13 cellular contexts compared by ENCODE assay signal in genomic region chr7:99623091-99623693, GRCh38. TPM values are rescaled to one million over a fixed set of nuclear protein-coding genes. Genes with fewer than 3 reads are reported as not detected.
DNase-seq lines count a peak whose midpoint lies in the region; ATAC-seq, FAIRE-seq and TF ChIP-seq lines count a peak whose summit lies in the region.
"Had no signal": no experiment of that assay in that cellular context is flagged by ENCODE, and none has a peak within 500 bp of the region (broad histone marks: within the 10 kb centered on the region; RNA-seq: fewer than 3 reads in every experiment).

No MANE protein-coding gene starts in this region.

- H3K36me3 Mint-ChIP-seq in CD8-positive, alpha-beta memory T cell: peaks cover 0 to 91% (median 21%) of the 10 kb centered on the region in 3 donors
- H3K36me3 Mint-ChIP-seq in activated naive CD8-positive, alpha-beta T cell: peaks cover 45% of the 10 kb centered on the region
- H3K36me3 Mint-ChIP-seq in stimulated activated memory B cell treated with anti-CD40 and anti-IgM and Interleukin-4, amounts not matched to agents 10 μg/mL and 1 μg/mL and 100 μg/mL, for 72 hours: peaks cover 81% of the 10 kb centered on the region

- peaks cover 48 to 68% (median 56%) of the 10 kb centered on the region in 3 donors for H3K4me1 Mint-ChIP-seq in CD8-positive, alpha-beta memory T cell
- peaks cover 81% of the 10 kb centered on the region for H3K4me1 Mint-ChIP-seq in activated naive CD8-positive, alpha-beta T cell (ENCODE audit: low read depth)
- peaks cover 37% of the 10 kb centered on the region for H3K4me1 Mint-ChIP-seq in stimulated activated memory B cell treated with anti-CD40 and anti-IgM and Interleukin-4, amounts not matched to agents 10 μg/mL and 1 μg/mL and 100 μg/mL, for 72 hours

- ATAC-seq in stimulated activated memory B cell treated with anti-CD40 and anti-IgM and Interleukin-4, amounts not matched to agents 10 μg/mL and 1 μg/mL and 100 μg/mL, for 72 hours: no peak
- ATAC-seq: heart right ventricle had no signal

- no peak overlapping the region for H3K27ac ChIP-seq in CD8-positive, alpha-beta memory T cell (ENCODE audit: low read depth, low read length)
- peak overlapping the region; percentile 65 for H3K27ac ChIP-seq in keratinocyte (ENCODE audit: control insufficient read depth, insufficient read depth, low read length)

- H2AFZ ChIP-seq in Loucy (ENCODE audit: low read length): no peak overlapping the region
- no peak overlapping the region for H2AFZ ChIP-seq in keratinocyte (ENCODE audit: control insufficient read depth, low read length)

- POLR2A ChIA-PET in CD8-positive, alpha-beta memory T cell (lab: Charles Lee): interaction anchor here (0.7 to 1.2 kb wide), 2 partner anchors 93 to 214 kb away, joined by 3 read pairs; partner anchors contain the start of genes BUD31 and PDAP1

- CTCF ChIA-PET in CD8-positive, alpha-beta memory T cell (lab: Charles Lee): interaction anchor here (1.4 kb wide), 1 partner anchor 43 kb away, joined by 3 read pairs; no protein-coding TSS in a partner anchor

- dilution Hi-C loops in keratinocyte (cut with MboI; ENCODE audit: extremely low pct_ligation_motif_present, low sequenced_read_pairs): no loop called here

- H4K20me1 ChIP-seq in Loucy (ENCODE audit: insufficient read depth, low read length, poor library complexity, severe bottlenecking): no peaks in the 10 kb centered on the region
- H4K20me1 ChIP-seq in keratinocyte (ENCODE audit: control insufficient read depth, extremely low read depth, insufficient read depth, low read length): no peaks in the 10 kb centered on the region

- H3K9me2 ChIP-seq in Loucy (replicated peaks; ENCODE audit: low read depth, low read length): no peaks in the 10 kb centered on the region

- peak overlapping the region; percentile 46 for H3K4me3 ChIP-seq in CD8-positive, alpha-beta memory T cell (ENCODE audit: low read length)
- H3K4me3 ChIP-seq in Loucy (ENCODE audit: low read length, poor library complexity, severe bottlenecking) (peak overlapping the region; percentile 76), keratinocyte (ENCODE audit: control insufficient read depth in 2 of 3, extremely low read depth in 1 of 3, insufficient read depth in 2 of 3, low read depth in 1 of 3, low read length in 3 of 3) (peak overlapping the region in 1 of 3 experiments; percentile 50)
- H3K4me3 ChIP-seq: heart right ventricle had no signal

- H3K27me3 ChIP-seq in CD8-positive, alpha-beta memory T cell (ENCODE audit: insufficient read depth, low read length, poor library complexity, severe bottlenecking): no peaks in the 10 kb centered on the region
- H3K27me3 ChIP-seq in Loucy (ENCODE audit: insufficient read depth, low read length, poor library complexity, severe bottlenecking): no peaks in the 10 kb centered on the region
- H3K27me3 ChIP-seq in keratinocyte (ENCODE audit: control insufficient read depth, extremely low read depth, insufficient read depth, low read length): no peaks in the 10 kb centered on the region
- H3K27me3 ChIP-seq: heart right ventricle had no signal

- peaks cover 44% of the 10 kb centered on the region for H3K4me1 ChIP-seq in CD8-positive, alpha-beta memory T cell (ENCODE audit: insufficient read depth, low read length)
- H3K4me1 ChIP-seq in Loucy (ENCODE audit: insufficient read depth, low read length, poor library complexity, severe bottlenecking) (peaks cover 79% of the 10 kb centered on the region), keratinocyte (ENCODE audit: control insufficient read depth, extremely low read depth, insufficient read depth, low read length) (peaks cover 40% of the 10 kb centered on the region)

- H3K9me1 ChIP-seq in keratinocyte (ENCODE audit: control insufficient read depth, extremely low read depth, insufficient read depth, low read length): peaks cover 2% of the 10 kb centered on the region

- no peaks in the 10 kb centered on the region for H3K9me3 Mint-ChIP-seq in CD8-positive, alpha-beta memory T cell
- no peaks in the 10 kb centered on the region for H3K9me3 Mint-ChIP-seq in activated naive CD8-positive, alpha-beta T cell (ENCODE audit: low read depth)
- no peaks in the 10 kb centered on the region for H3K9me3 Mint-ChIP-seq in stimulated activated memory B cell treated with anti-CD40 and anti-IgM and Interleukin-4, amounts not matched to agents 10 μg/mL and 1 μg/mL and 100 μg/mL, for 72 hours

- peaks cover 60% of the 10 kb centered on the region for H3K36me3 ChIP-seq in CD8-positive, alpha-beta memory T cell (ENCODE audit: insufficient read depth, low read length)
- H3K36me3 ChIP-seq in Loucy (ENCODE audit: insufficient read depth, low read length): peaks cover 59% of the 10 kb centered on the region; the same call in 1 of the 2 replicates
- H3K36me3 ChIP-seq in keratinocyte (ENCODE audit: control insufficient read depth in 2 of 2, extremely low read depth in 1 of 2, insufficient read depth in 2 of 2, low read length in 2 of 2): peaks cover 55 to 70% of the 10 kb centered on the region in 2 experiments

- H3K9ac ChIP-seq in Loucy (ENCODE audit: low read depth, low read length, poor library complexity, severe bottlenecking): peak overlapping the region; percentile 90
- peak overlapping the region; percentile 1 for H3K9ac ChIP-seq in keratinocyte (ENCODE audit: control insufficient read depth, extremely low read depth, insufficient read depth, low read length)

- peaks cover 0 to 4% of the 10 kb centered on the region in 2 donors for H3K27me3 Mint-ChIP-seq in CD8-positive, alpha-beta memory T cell
- H3K27me3 Mint-ChIP-seq in activated naive CD8-positive, alpha-beta T cell: no peaks in the 10 kb centered on the region
- no peaks in the 10 kb centered on the region for H3K27me3 Mint-ChIP-seq in stimulated activated memory B cell treated with anti-CD40 and anti-IgM and Interleukin-4, amounts not matched to agents 10 μg/mL and 1 μg/mL and 100 μg/mL, for 72 hours

- H3K4me2 ChIP-seq in Loucy (ENCODE audit: low read depth, low read length, poor library complexity, severe bottlenecking) (peak overlapping the region; percentile 100), keratinocyte (ENCODE audit: control insufficient read depth, extremely low read depth, insufficient read depth, low read depth, low read length) (peak overlapping the region; percentile 77)

- peak overlapping the region; percentile 84 to 92 (median 90) for H3K4me3 Mint-ChIP-seq in CD8-positive, alpha-beta memory T cell
- H3K4me3 Mint-ChIP-seq in activated naive CD8-positive, alpha-beta T cell: peak overlapping the region; percentile 95
- H3K4me3 Mint-ChIP-seq in stimulated activated memory B cell treated with anti-CD40 and anti-IgM and Interleukin-4, amounts not matched to agents 10 μg/mL and 1 μg/mL and 100 μg/mL, for 72 hours: no peak overlapping the region

- TF ChIP-seq CTCF in Loucy (conservative IDR thresholded peaks at IDR 0.05; ENCODE audit: low read length): no peak
- no peak for TF ChIP-seq CTCF in keratinocyte (optimal IDR thresholded peaks at IDR 0.05 in 1 of 3, IDR thresholded peaks at IDR 0.05 in 1 of 3, conservative IDR thresholded peaks at IDR 0.05 in 1 of 3; ENCODE audit: extremely low read depth in 1 of 3, insufficient read depth in 2 of 3, low read length in 3 of 3)

- H3K79me2 ChIP-seq in Loucy (ENCODE audit: insufficient read depth, low read length): peaks cover 78% of the 10 kb centered on the region
- H3K79me2 ChIP-seq in keratinocyte (ENCODE audit: control insufficient read depth, insufficient read depth, low read length): peaks cover 51% of the 10 kb centered on the region

- no peaks in the 10 kb centered on the region for H3K9me3 ChIP-seq in CD8-positive, alpha-beta memory T cell (ENCODE audit: low read length)
- H3K9me3 ChIP-seq in Loucy (ENCODE audit: insufficient read depth, low read depth, low read length) (no peaks in the 10 kb centered on the region), keratinocyte (ENCODE audit: control insufficient read depth, low read depth, low read length) (no peaks in the 10 kb centered on the region)
- H3K9me3 ChIP-seq: heart right ventricle had no signal

- peaks cover 4% of the 10 kb centered on the region; the same call in 1 of the 2 replicates for H3F3A ChIP-seq in Loucy (ENCODE audit: low read depth)

- no peak for DNase-seq in CD8-positive, alpha-beta memory T cell
- DNase-seq in keratinocyte (ENCODE audit: low read depth, low spot score): peak; percentile 59
- no peak for DNase-seq in NCI-H1694 treated with DMSO at 0.1 percent for 48 hours (lab: John Stamatoyannopoulos, UW)
- no peak for DNase-seq in SW 1271 (lab: John Stamatoyannopoulos, UW)
- DNase-seq: activated CD4-positive, CD25-positive, alpha-beta regulatory T cell treated with anti-CD3 and anti-CD28 coated beads, Interleukin-2, amount 50 U/mL, for 72 hours; heart right ventricle; NCI-H1092; NCI-H524 treated with DMSO at 0.1 percent for 48 hours; nucleus accumbens; SHP77 had no signal

- peak overlapping the region; percentile 91 to 99 (median 98) for H3K27ac Mint-ChIP-seq in CD8-positive, alpha-beta memory T cell
- peak overlapping the region; percentile 99 for H3K27ac Mint-ChIP-seq in activated naive CD8-positive, alpha-beta T cell
- no peak overlapping the region for H3K27ac Mint-ChIP-seq in stimulated activated memory B cell treated with anti-CD40 and anti-IgM and Interleukin-4, amounts not matched to agents 10 μg/mL and 1 μg/mL and 100 μg/mL, for 72 hours

- FAIRE-seq in keratinocyte (lab: Jason Lieb, UNC): peak; percentile 97

RNA-seq across cellular contexts. Expression of gene ZSCAN25, which starts 6.4 kb away (rescaled TPM):
- total RNA-seq in CD8-positive, alpha-beta memory T cell: 10 to 100 TPM; 26.6 to 27.8 TPM
- polyA plus RNA-seq in CD8-positive, alpha-beta memory T cell: 13.0 TPM
- polyA plus RNA-seq in keratinocyte: 10.3 to 13.1 TPM (median 11.6 TPM) in 3 replicates
- polyA plus RNA-seq in keratinocyte (2011; ENCODE audit: low read depth): 3.1 TPM
- polyA plus RNA-seq in keratinocyte (2011; cell fraction: cytosol; rRNA removed): 5.3 and 6.2 TPM in 2 replicates
- 19.5 and 21.2 TPM in 2 replicates for polyA plus RNA-seq in keratinocyte (2011; cell fraction: nucleus; rRNA removed)
- 3.9 and 8.5 TPM in 2 replicates for polyA plus RNA-seq in keratinocyte (2012; ENCODE audit: low replicate concordance)
- polyA minus RNA-seq in keratinocyte: 16.4 to 21.7 TPM (median 19.2 TPM) in 3 replicates
- polyA minus RNA-seq in keratinocyte (2011; cell fraction: cytosol; rRNA and poly(A)+ RNA removed): 9.6 TPM
- 16.1 and 21.2 TPM in 2 replicates for polyA minus RNA-seq in keratinocyte (2011; cell fraction: nucleus; rRNA and poly(A)+ RNA removed)

RNA-seq across cellular contexts. Expression of gene TMEM225B, which starts 25.1 kb away (rescaled TPM):
- total RNA-seq in CD8-positive, alpha-beta memory T cell: under 1 TPM; 0.55 to 0.70 TPM
- polyA plus RNA-seq in CD8-positive, alpha-beta memory T cell: 1.5 TPM
- 0.18 to 0.26 TPM (median 0.23 TPM) in 3 replicates for polyA plus RNA-seq in keratinocyte
- polyA plus RNA-seq in keratinocyte (2011; ENCODE audit: low read depth): 0.26 TPM
- polyA plus RNA-seq in keratinocyte (2011; cell fraction: cytosol; rRNA removed): 0.05 and 0.13 TPM in 2 replicates
- polyA plus RNA-seq in keratinocyte (2011; cell fraction: nucleus; rRNA removed): 0.15 and 0.19 TPM in 2 replicates
- 1.7 TPM in 1 of 2 replicates, not detected in the other for polyA plus RNA-seq in keratinocyte (2012; ENCODE audit: low replicate concordance)
- polyA minus RNA-seq in keratinocyte: 0.20 TPM in 1 of 3 replicates, not detected in the others
- polyA minus RNA-seq in keratinocyte (2011; cell fraction: cytosol; rRNA and poly(A)+ RNA removed): not detected
- polyA minus RNA-seq in keratinocyte (2011; cell fraction: nucleus; rRNA and poly(A)+ RNA removed): not detected in 2 replicates

RNA-seq across cellular contexts. Expression of gene CYP3A5, which starts 56.6 kb away (rescaled TPM):
- not detected for total RNA-seq in CD8-positive, alpha-beta memory T cell
- polyA plus RNA-seq in CD8-positive, alpha-beta memory T cell: 0.16 TPM
- polyA plus RNA-seq in keratinocyte: 2.0 to 4.5 TPM (median 3.4 TPM) in 3 replicates
- polyA plus RNA-seq in keratinocyte (2011; ENCODE audit: low read depth): 12.8 TPM
- 1.3 and 2.2 TPM in 2 replicates for polyA plus RNA-seq in keratinocyte (2011; cell fraction: cytosol; rRNA removed)
- polyA plus RNA-seq in keratinocyte (2011; cell fraction: nucleus; rRNA removed): 8.8 and 10.6 TPM in 2 replicates
- polyA plus RNA-seq in keratinocyte (2012; ENCODE audit: low replicate concordance): 2.6 and 12.9 TPM in 2 replicates
- polyA minus RNA-seq in keratinocyte: 2.4 to 5.4 TPM (median 5.0 TPM) in 3 replicates
- polyA minus RNA-seq in keratinocyte (2011; cell fraction: cytosol; rRNA and poly(A)+ RNA removed): 1.3 TPM
- 5.1 and 7.7 TPM in 2 replicates for polyA minus RNA-seq in keratinocyte (2011; cell fraction: nucleus; rRNA and poly(A)+ RNA removed)
- total RNA-seq: heart right ventricle had no signal
